Comparison of ENCODE assay signal across 29 cellular contexts in the genomic region with DNA sequence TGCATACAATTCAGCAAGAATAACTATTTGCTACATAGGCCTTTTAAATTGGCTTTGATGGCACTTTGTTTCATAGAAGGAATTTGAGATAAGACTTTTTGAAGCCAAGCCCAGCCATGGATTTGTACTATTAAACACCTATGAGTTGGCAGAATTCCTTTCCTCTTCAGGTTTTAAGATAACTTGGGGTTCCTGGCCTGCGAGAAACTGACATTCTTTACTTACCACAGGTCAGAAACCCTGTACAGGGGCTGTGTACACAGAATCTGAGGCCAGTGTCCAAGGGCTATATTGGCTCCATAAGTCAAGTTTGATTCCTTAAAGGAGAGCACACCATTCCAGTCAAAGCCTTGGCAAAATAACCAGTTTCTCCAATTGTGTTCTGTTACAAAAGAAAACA. TPM values are rescaled to one million over a fixed set of nuclear protein-coding genes. Genes with fewer than 3 reads are reported as not detected.
DNase-seq lines count a peak whose midpoint lies in the region; ATAC-seq and TF ChIP-seq lines count a peak whose summit lies in the region.
"Had no signal": no experiment of that assay in that cellular context is flagged by ENCODE, and none has a peak within 500 bp of the region (broad histone marks: within the 10 kb centered on the region; RNA-seq: fewer than 3 reads in every experiment).

No MANE protein-coding gene starts in this region.

- H3K36me3 ChIP-seq in OCI-LY1 (ENCODE audit: insufficient read depth, low read length), result no peaks in the 10 kb centered on the region
- no peaks in the 10 kb centered on the region for H3K36me3 ChIP-seq in hepatocyte (replicated peaks; ENCODE audit: insufficient read depth, low read depth)
- no peaks in the 10 kb centered on the region for H3K36me3 ChIP-seq in stomach
- no peaks in the 10 kb centered on the region for H3K36me3 ChIP-seq in uterus
- H3K36me3 ChIP-seq: BLaER1 treated with 17β-estradiol and CSF1 and Interleukin-3, amounts not matched to agents 10 nM and 100 nM had no signal

- no TSS peak for BruUV-seq in Calu3 (replicated peaks; lab: Mats Ljungman, UMichigan)

- H3K9me2 ChIP-seq in OCI-LY1 (ENCODE audit: low read depth, low read length), result no peaks in the 10 kb centered on the region
- no peaks in the 10 kb centered on the region for H3K9me2 ChIP-seq in hepatocyte (replicated peaks; ENCODE audit: insufficient read depth)

- H3K27me3 ChIP-seq in OCI-LY1 (ENCODE audit: insufficient read depth, low read length) (no peaks in the 10 kb centered on the region), hepatocyte (no peaks in the 10 kb centered on the region), stomach (no peaks in the 10 kb centered on the region), uterus (no peaks in the 10 kb centered on the region)
- H3K27me3 ChIP-seq: BLaER1 treated with 17β-estradiol and CSF1 and Interleukin-3, amounts not matched to agents 10 nM and 100 nM had no signal

- H3K9me3 Mint-ChIP-seq in Calu3 (ENCODE audit: low read depth, unreplicated experiment), result no peaks in the 10 kb centered on the region
- H3K9me3 Mint-ChIP-seq: CD4-positive, alpha-beta T cell; GM23338 had no signal

- H3K36me3 Mint-ChIP-seq in Calu3 (ENCODE audit: insufficient read depth, unreplicated experiment), result no peaks in the 10 kb centered on the region

- WGBS in hepatocyte (ENCODE audit: low lambda C conversion rate, missing lambda C conversion rate), result 50% methylated on average over 1 of the region's 1 CpG
- WGBS in stomach, 5 donors, result 27 to 50% (median 40%) methylated on average over 1 of the region's 1 CpG

- DNase-seq in Calu3 (peak; percentile 15), hepatocyte (ENCODE audit: low spot score) (no peak), stomach (peak; percentile 26), uterus (no peak), GM13977 (ENCODE audit: low spot score) (no peak), DMS153 (lab: John Stamatoyannopoulos, UW) (no peak)
- DNase-seq: CD4-positive, alpha-beta T cell; DMS79; GF-D8; H9; Karpas-422; NCI-H1092 treated with DMSO at 0.1 percent for 48 hours; NCI-H1436; NCI-H187 treated with DMSO at 0.1 percent for 48 hours; NCI-H2107; NCI-H526 treated with DMSO at 0.1 percent for 48 hours; SIG-M5; SW 1271 had no signal

- H3K4me3 ChIP-seq in OCI-LY1 (ENCODE audit: low read depth, low read length, poor library complexity, severe bottlenecking), result no peak overlapping the region
- no peak overlapping the region for H3K4me3 ChIP-seq in hepatocyte
- no peak overlapping the region for H3K4me3 ChIP-seq in stomach
- H3K4me3 ChIP-seq in uterus, result no peak overlapping the region
- H3K4me3 ChIP-seq: BLaER1 treated with 17β-estradiol and CSF1 and Interleukin-3, amounts not matched to agents 10 nM and 100 nM; GM23338; SK-N-MC had no signal

- no peak for ATAC-seq in GM21381 (IDR thresholded peaks at IDR 0.05; ENCODE audit: unreplicated experiment)
- ATAC-seq: GM23338, HepG2, Panc1 had no signal

- in situ Hi-C loops in GM13977 (cut with MboI; ENCODE audit: low pct_unique_long_range_greater_than_20kb, low sequenced_read_pairs, unreplicated experiment), result no loop called here

- intact Hi-C loops in Calu3 (cut with micrococcal nuclease; ENCODE audit: unreplicated experiment), result loop anchor here (2.0 kb wide), 1 partner anchor 109 kb away; no protein-coding TSS in a partner anchor
- intact Hi-C loops in stomach (cut with DNase I; ENCODE audit: low total_unique reads), result no loop called here
- intact Hi-C loops in uterus (cut with DNase I; ENCODE audit: low total_unique reads), result no loop called here

- TF ChIP-seq POLR2A in stomach (IDR thresholded peaks at IDR 0.05), result no peak
- TF ChIP-seq POLR2A in uterus (IDR thresholded peaks at IDR 0.05), result no peak

- H3K27ac ChIP-seq in OCI-LY1 (ENCODE audit: low read depth, low read length, poor library complexity, severe bottlenecking) (peak overlapping the region; percentile 94), hepatocyte (peak overlapping the region; percentile 63), stomach (no peak overlapping the region), uterus (no peak overlapping the region)
- H3K27ac ChIP-seq: BLaER1 treated with 17β-estradiol and CSF1 and Interleukin-3, amounts not matched to agents 10 nM and 100 nM; SK-N-MC had no signal

- H3K27ac Mint-ChIP-seq in Calu3 (ENCODE audit: unreplicated experiment), result no peak overlapping the region
- H3K27ac Mint-ChIP-seq: CD4-positive, alpha-beta T cell; GM23338; H9 had no signal

- peaks cover 2% of the 10 kb centered on the region; the same call in 1 of the 2 replicates for H3K9me3 ChIP-seq in OCI-LY1 (ENCODE audit: low read length)
- no peaks in the 10 kb centered on the region for H3K9me3 ChIP-seq in hepatocyte (ENCODE audit: low read depth)
- H3K9me3 ChIP-seq in stomach, result no peaks in the 10 kb centered on the region
- no peaks in the 10 kb centered on the region for H3K9me3 ChIP-seq in uterus

- H3K9ac ChIP-seq in OCI-LY1 (ENCODE audit: low read length), result no peak overlapping the region
- H3K9ac ChIP-seq: BLaER1 treated with 17β-estradiol and CSF1 and Interleukin-3, amounts not matched to agents 10 nM and 100 nM had no signal

- H2AFZ ChIP-seq in OCI-LY1 (ENCODE audit: low read length) (no peak overlapping the region), hepatocyte (no peak overlapping the region)
- H2AFZ ChIP-seq: GM23338 had no signal

- peaks cover 28% of the 10 kb centered on the region for H3K4me1 Mint-ChIP-seq in Calu3 (ENCODE audit: low read depth, unreplicated experiment)
- H3K4me1 Mint-ChIP-seq: GM23338, H9 had no signal

- H3F3A ChIP-seq in OCI-LY1 (ENCODE audit: insufficient read depth, low read length), result no peaks in the 10 kb centered on the region

- no peaks in the 10 kb centered on the region for H3K27me3 Mint-ChIP-seq in Calu3 (ENCODE audit: unreplicated experiment)

- TF ChIP-seq CTCF in Calu3 (IDR thresholded peaks at IDR 0.05; ENCODE audit: unreplicated experiment) (no peak), OCI-LY1 (IDR thresholded peaks at IDR 0.05; ENCODE audit: low read length) (no peak), hepatocyte (IDR thresholded peaks at IDR 0.05; ENCODE audit: poor library complexity) (no peak), stomach (IDR thresholded peaks at IDR 0.05) (no peak), uterus (IDR thresholded peaks at IDR 0.05) (no peak), GM13977 (IDR thresholded peaks at IDR 0.05; ENCODE audit: extremely low read depth, insufficient read depth, missing control alignments) (no peak)

- CTCF ChIA-PET in Calu3 (lab: Charles Lee), result no interaction called here

- H4K20me1 ChIP-seq in OCI-LY1 (ENCODE audit: insufficient read depth, low read length) (no peaks in the 10 kb centered on the region), hepatocyte (ENCODE audit: insufficient read depth, poor library complexity, severe bottlenecking) (no peaks in the 10 kb centered on the region)
- H4K20me1 ChIP-seq: BLaER1 treated with 17β-estradiol and CSF1 and Interleukin-3, amounts not matched to agents 10 nM and 100 nM had no signal

- TF ChIP-seq EP300 in stomach (IDR thresholded peaks at IDR 0.05), result no peak

- H3K4me2 ChIP-seq in OCI-LY1 (ENCODE audit: low read length), result 0 out of 2 replicates have a peak overlapping the region, but pooled peaks have one; percentile 9
- no peak overlapping the region for H3K4me2 ChIP-seq in hepatocyte
- H3K4me2 ChIP-seq: BLaER1 treated with 17β-estradiol and CSF1 and Interleukin-3, amounts not matched to agents 10 nM and 100 nM; GM23338 had no signal

- H3K79me2 ChIP-seq in OCI-LY1 (ENCODE audit: insufficient read depth, low read length) (no peaks in the 10 kb centered on the region), hepatocyte (no peaks in the 10 kb centered on the region)

- H3K4me3 Mint-ChIP-seq in Calu3 (ENCODE audit: low read depth, unreplicated experiment), result no peak overlapping the region
- H3K4me3 Mint-ChIP-seq: CD4-positive, alpha-beta T cell; GM23338; H9 had no signal

- H3K4me1 ChIP-seq in OCI-LY1 (ENCODE audit: insufficient read depth, low read length, severe bottlenecking) (peaks cover 38% of the 10 kb centered on the region), hepatocyte (ENCODE audit: insufficient read depth) (no peaks in the 10 kb centered on the region), stomach (peaks cover 0 to 4% (median 0%) of the 10 kb centered on the region in 4 donors), uterus (no peaks in the 10 kb centered on the region)

RNA-seq across cellular contexts. Expression of a gene that starts 10.8 kb away (rescaled TPM):
- total RNA-seq in Calu3 (2022) (not detected in 2 replicates), hepatocyte (25.9 and 31.3 TPM in 2 replicates), stomach (10 to 100 TPM in 1 of 5 donors, 1 to 10 TPM in 1, under 1 TPM in 1, not detected in 2; 0.58 to 10.5 (median 2.2) TPM), uterus (not detected)
- polyA plus RNA-seq in hepatocyte (15.9 and 21.2 TPM in 2 replicates), stomach (under 1 TPM; 0.31 to 0.61 (median 0.33) TPM)
- total RNA-seq: CD4-positive, alpha-beta T cell; GM23338; H9; HepG2; HT1080; M059J; NCI-H460 had no signal
- polyA plus RNA-seq: AG04450, HepG2 had no signal

Comparison
In these comparisons a context has a peak if more than half of its experiments do, and no peak if none do; other contexts are left out.
1. DNase-seq: peak in Calu3 (single experiment) and stomach (single experiment); none in hepatocyte (single experiment), uterus (0 of 2), GM13977 (single experiment) and DMS153 (single experiment).
2. H3K27ac ChIP-seq: peak in OCI-LY1 (single experiment) and hepatocyte (single experiment); none in stomach (0 of 5) and uterus (0 of 2).